8 cellular contexts compared by ENCODE assay signal in genomic region chr17:32646941-32647340, GRCh38.
"Had no signal": no experiment of that assay in that cellular context is flagged by ENCODE, and none has a peak within 500 bp of the region (broad histone marks: within the 10 kb centered on the region; RNA-seq: fewer than 3 reads in every experiment).

No MANE protein-coding gene starts in this region.

- H3K4me3 ChIP-seq: GM12878 had no signal

- DNase-seq: GDM1, GF-D8 had no signal

- ATAC-seq: GM12878 had no signal

- FAIRE-seq: G401.6, GM12878, GM12891, GM12892, GM18507, GM19239 had no signal
